Comparison of ENCODE assay signal across 8 cellular contexts in genomic region chr5:55232985-55233928, GRCh38. TPM values are rescaled to one million over a fixed set of nuclear protein-coding genes. Genes with fewer than 3 reads are reported as not detected.
DNase-seq lines count a peak whose midpoint lies in the region; ATAC-seq and TF ChIP-seq lines count a peak whose summit lies in the region.

Gene CCNO, minus strand, starts transcription at chr5:55233608. Its CDS starts 85 bp downstream, at chr5:55233523.

- BruUV-seq in OCI-LY7 (replicated peaks; lab: Mats Ljungman, UMichigan) = no TSS peak

- H3K27me3 Mint-ChIP-seq in CD4-positive, CD25-positive, alpha-beta regulatory T cell = peaks cover 83% of the 10 kb centered on the region
- H3K27me3 Mint-ChIP-seq in IgD-negative memory B cell (peaks cover 72% of the 10 kb centered on the region), neural progenitor cell (ENCODE audit: insufficient read depth, low read depth) (peaks cover 61% of the 10 kb centered on the region)

- H3K79me2 ChIP-seq in OCI-LY7 (ENCODE audit: insufficient read depth, low read depth, low read length) = no peaks in the 10 kb centered on the region
- no peaks in the 10 kb centered on the region for H3K79me2 ChIP-seq in neural progenitor cell (ENCODE audit: low read depth)

- peak within 1 kb of the TSS; percentile 72 for H3K4me3 ChIP-seq in CD4-positive, CD25-positive, alpha-beta regulatory T cell (ENCODE audit: low read depth, low read length)
- peak within 1 kb of the TSS; percentile 71 for H3K4me3 ChIP-seq in OCI-LY7 (ENCODE audit: low read depth, low read length, poor library complexity, severe bottlenecking)
- peak within 1 kb of the TSS; percentile 58 for H3K4me3 ChIP-seq in neural progenitor cell

- no peak within 1 kb of the TSS for H3K27ac ChIP-seq in CD4-positive, CD25-positive, alpha-beta regulatory T cell (ENCODE audit: insufficient read depth, low read length, poor library complexity, severe bottlenecking)
- H3K27ac ChIP-seq in OCI-LY7 (ENCODE audit: low read depth, low read length, poor library complexity, severe bottlenecking) (no peak within 1 kb of the TSS), neural progenitor cell (no peak within 1 kb of the TSS)

- peak within 1 kb of the TSS; percentile 90 for H3K4me2 ChIP-seq in OCI-LY7 (ENCODE audit: low read length)
- peak within 1 kb of the TSS; percentile 87 for H3K4me2 ChIP-seq in neural progenitor cell

- H3K27ac Mint-ChIP-seq in CD4-positive, CD25-positive, alpha-beta regulatory T cell = no peak within 1 kb of the TSS
- H3K27ac Mint-ChIP-seq in IgD-negative memory B cell (peak within 1 kb of the TSS; percentile 66 to 93 (median 83)), neural progenitor cell (no peak within 1 kb of the TSS)

- H3K9me2 ChIP-seq in OCI-LY7 (ENCODE audit: insufficient read depth, low read length) = no peaks in the 10 kb centered on the region

- no peaks in the 10 kb centered on the region for H3K36me3 Mint-ChIP-seq in CD4-positive, CD25-positive, alpha-beta regulatory T cell
- H3K36me3 Mint-ChIP-seq in IgD-negative memory B cell (peaks cover 2% of the 10 kb centered on the region), neural progenitor cell (no peaks in the 10 kb centered on the region)

- intact Hi-C loops in OCI-LY7 (cut with micrococcal nuclease; ENCODE audit: unreplicated experiment) = loop anchor here (2.0 kb wide), 1 partner anchor 60 kb away; the partner anchor contains the start of gene CDC20B

- H3K9me3 Mint-ChIP-seq in CD4-positive, CD25-positive, alpha-beta regulatory T cell = peaks cover 0 to 2% (median 0%) of the 10 kb centered on the region in 7 donors
- peaks cover 0 to 2% (median 0%) of the 10 kb centered on the region in 3 donors for H3K9me3 Mint-ChIP-seq in IgD-negative memory B cell
- no peaks in the 10 kb centered on the region for H3K9me3 Mint-ChIP-seq in neural progenitor cell

- POLR2A ChIA-PET in OCI-LY7 (lab: Charles Lee) = interaction anchor here (0.6 to 1.8 kb wide), 5 partner anchors 9 to 74 kb away, joined by 3 to 9 read pairs (median 4); partner anchors contain the start of genes DHX29 and MTREX

- peak; percentile 69 to 73 for ATAC-seq in CD4-positive, CD25-positive, alpha-beta regulatory T cell (ENCODE audit: low read depth in 2 of 2)

- peaks cover 35% of the 10 kb centered on the region for H3F3A ChIP-seq in neural progenitor cell (ENCODE audit: low read depth)

- peaks cover 53% of the 10 kb centered on the region for H3K27me3 ChIP-seq in CD4-positive, CD25-positive, alpha-beta regulatory T cell (ENCODE audit: control insufficient read depth, insufficient read depth, low read length)
- H3K27me3 ChIP-seq in neural progenitor cell = peaks cover 100% of the 10 kb centered on the region

- H3K4me3 Mint-ChIP-seq in CD4-positive, CD25-positive, alpha-beta regulatory T cell = peak within 1 kb of the TSS; percentile 81 to 90 (median 86)
- H3K4me3 Mint-ChIP-seq in IgD-negative memory B cell = peak within 1 kb of the TSS; percentile 81 to 96 (median 85)
- peak within 1 kb of the TSS; percentile 93 for H3K4me3 Mint-ChIP-seq in neural progenitor cell

- peaks cover 35% of the 10 kb centered on the region for H3K4me1 ChIP-seq in CD4-positive, CD25-positive, alpha-beta regulatory T cell (ENCODE audit: control insufficient read depth, insufficient read depth, low read length, poor library complexity, severe bottlenecking)
- H3K4me1 ChIP-seq in OCI-LY7 (ENCODE audit: insufficient read depth, low read length, poor library complexity, severe bottlenecking) (peaks cover 12% of the 10 kb centered on the region), neural progenitor cell (peaks cover 18% of the 10 kb centered on the region)

- H3K4me1 Mint-ChIP-seq in CD4-positive, CD25-positive, alpha-beta regulatory T cell = peaks cover 7 to 45% (median 29%) of the 10 kb centered on the region in 4 donors
- H3K4me1 Mint-ChIP-seq in IgD-negative memory B cell (peaks cover 16 to 23% (median 21%) of the 10 kb centered on the region in 3 donors), neural progenitor cell (peaks cover 29% of the 10 kb centered on the region)

- H4K20me1 ChIP-seq in OCI-LY7 (ENCODE audit: insufficient read depth, low read length) = 0 out of 2 replicates have a peak, but pooled peaks cover 4% of the 10 kb centered on the region
- H4K20me1 ChIP-seq in neural progenitor cell (ENCODE audit: low read depth) = peaks cover 41% of the 10 kb centered on the region

- peak; percentile 22 to 70 (median 53) for DNase-seq in CD4-positive, CD25-positive, alpha-beta regulatory T cell
- DNase-seq in GM20000 (ENCODE audit: low spot score) (peak; percentile 70), OCI-LY7 (ENCODE audit: low spot score) (peak; percentile 81), foreskin melanocyte (peak; percentile 29), neural progenitor cell (ENCODE audit: low spot score) (peak; percentile 96), ureter (ENCODE audit: low spot score) (peak; percentile 80)
- peak; percentile 39 for DNase-seq in activated effector memory CD4-positive, alpha-beta T cell treated with Interleukin-2 at 50 U/mL for 16 hours

- no peaks in the 10 kb centered on the region for H3K9me3 ChIP-seq in CD4-positive, CD25-positive, alpha-beta regulatory T cell (ENCODE audit: control insufficient read depth in 2 of 2, low read length in 2 of 2)
- H3K9me3 ChIP-seq in OCI-LY7 (ENCODE audit: low read length) (no peaks in the 10 kb centered on the region), neural progenitor cell (ENCODE audit: low read depth) (no peaks in the 10 kb centered on the region)

- H3K36me3 ChIP-seq in CD4-positive, CD25-positive, alpha-beta regulatory T cell (ENCODE audit: control insufficient read depth, insufficient read depth, low read length) = no peaks in the 10 kb centered on the region
- H3K36me3 ChIP-seq in OCI-LY7 (ENCODE audit: insufficient read depth, low read length) = no peaks in the 10 kb centered on the region
- H3K36me3 ChIP-seq in neural progenitor cell = no peaks in the 10 kb centered on the region

- no peak within 1 kb of the TSS for H3K9ac ChIP-seq in neural progenitor cell

- CTCF ChIA-PET in OCI-LY7 (lab: Charles Lee; ENCODE audit: unreplicated experiment) = interaction anchor here (1.2 kb wide), 1 partner anchor 77 kb away, joined by 3 read pairs; no protein-coding TSS in a partner anchor

- H2AFZ ChIP-seq in OCI-LY7 (ENCODE audit: low read length) (peak within 1 kb of the TSS; percentile 92), neural progenitor cell (replicated peaks) (peak within 1 kb of the TSS; percentile 88)

- TF ChIP-seq CTCF in GM20000 (IDR thresholded peaks at IDR 0.05; ENCODE audit: extremely low read depth, missing control alignments) (no peak), OCI-LY7 (conservative IDR thresholded peaks at IDR 0.05; ENCODE audit: low read length) (peak; percentile 29; the same call in 1 of the 2 replicates), neural progenitor cell (IDR thresholded peaks at IDR 0.05) (no peak)

RNA-seq across cellular contexts. Expression of gene CCNO, which starts in this region (rescaled TPM):
- total RNA-seq in CD4-positive, CD25-positive, alpha-beta regulatory T cell = not detected
- not detected for polyA plus RNA-seq in CD4-positive, CD25-positive, alpha-beta regulatory T cell
- polyA plus RNA-seq in IgD-negative memory B cell = not detected
- 1.3 and 2.4 TPM in 2 replicates for total RNA-seq in OCI-LY7 (2014; rRNA removed; shearing (Covaris generic))
- total RNA-seq in OCI-LY7 (2022) = 2.3 and 3.3 TPM in 2 replicates
- total RNA-seq in neural progenitor cell (ENCODE audit: low replicate concordance) = 0.93 TPM in 1 of 2 replicates, not detected in the other
- total RNA-seq in ureter = 16.5 TPM

Comparison
In these comparisons a context has a peak if more than half of its experiments do, and no peak if none do; other contexts are left out.
1. Peak in DNase-seq, ATAC-seq and H3K4me3 ChIP-seq in CD4-positive, CD25-positive, alpha-beta regulatory T cell; RNA of the gene not detected or under 1 TPM.
2. Peak in DNase-seq, H3K4me3 ChIP-seq and H3K4me2 ChIP-seq in neural progenitor cell; RNA of the gene not detected or under 1 TPM.
3. DNase-seq: peak in every context shown above with its lines; median percentile 96 in neural progenitor cell; 81 in OCI-LY7; 80 in ureter; 70 in GM20000; 53 in CD4-positive, CD25-positive, alpha-beta regulatory T cell; 39 in activated effector memory CD4-positive, alpha-beta T cell treated with Interleukin-2 at 50 U/mL for 16 hours; 29 in foreskin melanocyte.
4. H3K27ac Mint-ChIP-seq: peak in IgD-negative memory B cell (3 of 3); none in CD4-positive, CD25-positive, alpha-beta regulatory T cell (0 of 3) and neural progenitor cell (single experiment).
5. Peak in every context shown above with its lines, with median percentiles within 50 percentile points of each other: H3K4me3 ChIP-seq and H3K4me3 Mint-ChIP-seq.